Comparison of ENCODE assay signal across 12 cellular contexts in the genomic region with DNA sequence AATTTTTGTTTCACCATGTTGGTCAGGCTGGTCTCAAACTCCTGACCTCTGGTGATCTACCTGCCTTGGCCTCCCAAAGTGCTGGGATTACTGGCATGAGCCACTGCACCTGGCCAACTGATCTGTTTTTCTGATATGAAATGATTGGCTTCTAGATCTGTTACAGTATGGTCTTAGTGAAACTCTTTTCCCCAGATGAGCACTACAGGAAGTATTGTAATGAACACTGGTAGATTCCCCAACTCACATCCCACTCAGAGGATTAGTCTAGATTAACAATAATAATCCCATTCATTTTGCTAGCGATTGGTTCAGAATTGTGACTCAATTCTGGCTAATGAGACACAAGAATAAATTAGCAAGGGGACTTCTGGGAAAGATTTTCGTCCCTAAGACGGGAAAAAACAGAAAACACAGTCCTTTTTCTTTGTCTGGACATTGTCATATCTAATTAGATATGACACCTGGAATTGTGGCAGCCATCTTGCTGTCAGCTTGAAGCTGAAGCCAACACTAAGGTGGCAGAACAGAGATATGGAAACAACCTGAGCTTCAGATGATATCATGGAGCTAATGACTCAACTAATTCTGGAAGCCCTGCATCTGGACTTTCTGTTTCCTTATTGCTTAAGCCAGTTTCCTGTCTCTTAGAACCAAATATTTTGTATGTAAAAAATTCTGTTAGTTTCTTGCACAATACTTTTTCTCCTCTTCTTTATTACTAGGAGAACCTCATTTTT. TPM values are rescaled to one million over a fixed set of nuclear protein-coding genes. Genes with fewer than 3 reads are reported as not detected.
DNase-seq lines count a peak whose midpoint lies in the region; ATAC-seq and TF ChIP-seq lines count a peak whose summit lies in the region.
"Had no signal": no experiment of that assay in that cellular context is flagged by ENCODE, and none has a peak within 500 bp of the region (broad histone marks: within the 10 kb centered on the region; RNA-seq: fewer than 3 reads in every experiment).

No MANE protein-coding gene starts in this region.

- H3K4me3 ChIP-seq in thyroid gland (replicated peaks in 1 of 3) = no peak overlapping the region
- no peak overlapping the region for H3K4me3 ChIP-seq in SJCRH30
- H3K4me3 ChIP-seq: A549, left ventricle myocardium inferior had no signal

- H3K27ac Mint-ChIP-seq in activated CD4-positive, alpha-beta T cell treated with anti-CD3 and anti-CD28 coated beads for 36 hours = peak overlapping the region; percentile 69
- H3K27ac Mint-ChIP-seq: T-helper 2 cell treated with Interferon-gamma antibody and Interleukin-4, amounts not matched to agents 5 μg/mL and 100 μg/mL, for 36 hours had no signal

- H3K4me3 Mint-ChIP-seq in activated CD4-positive, alpha-beta T cell treated with anti-CD3 and anti-CD28 coated beads for 36 hours = peak overlapping the region; percentile 10
- H3K4me3 Mint-ChIP-seq: T-helper 2 cell treated with Interferon-gamma antibody and Interleukin-4, amounts not matched to agents 5 μg/mL and 100 μg/mL, for 36 hours had no signal

- TF ChIP-seq CTCF in thyroid gland (IDR thresholded peaks at IDR 0.05) = no peak

- no peaks in the 10 kb centered on the region for H3K9me3 Mint-ChIP-seq in activated CD4-positive, alpha-beta T cell treated with anti-CD3 and anti-CD28 coated beads for 36 hours (ENCODE audit: low read depth)

- H3K4me1 ChIP-seq in thyroid gland (no peaks in the 10 kb centered on the region), SJCRH30 (peaks cover 10% of the 10 kb centered on the region)
- H3K4me1 ChIP-seq: left ventricle myocardium inferior had no signal

- no peak for TF ChIP-seq POLR2A in thyroid gland (IDR thresholded peaks at IDR 0.05)

- H3K36me3 ChIP-seq in thyroid gland (no peaks in the 10 kb centered on the region), SJCRH30 (no peaks in the 10 kb centered on the region)
- H3K36me3 ChIP-seq: left ventricle myocardium inferior had no signal

- intact Hi-C loops in activated CD4-positive, alpha-beta T cell treated with anti-CD3 and anti-CD28 coated beads for 36 hours (cut with DNase I, micrococcal nuclease) = loop anchor here (1.0 to 2.0 kb wide), 5 partner anchors 14 to 508 kb away; no protein-coding TSS in a partner anchor
- intact Hi-C loops in thyroid gland (cut with DNase I) = no loop called here

- H3K36me3 Mint-ChIP-seq in activated CD4-positive, alpha-beta T cell treated with anti-CD3 and anti-CD28 coated beads for 36 hours (ENCODE audit: low read depth) = no peaks in the 10 kb centered on the region

- CTCF ChIA-PET in activated CD4-positive, alpha-beta T cell treated with anti-CD3 and anti-CD28 coated beads for 36 hours (lab: Charles Lee) = interaction anchor here (1.0 to 2.8 kb wide), 7 partner anchors 8 to 55 kb away, joined by 3 to 32 read pairs (median 7); partner anchors contain the start of gene NPTN

- POLR2A ChIA-PET in activated CD4-positive, alpha-beta T cell treated with anti-CD3 and anti-CD28 coated beads for 36 hours (lab: Charles Lee) = interaction anchor here (0.5 to 1.7 kb wide), 4 partner anchors 14 to 1500 kb away, joined by 3 to 10 read pairs (median 3); no protein-coding TSS in a partner anchor

- H3K9me3 ChIP-seq in thyroid gland (no peaks in the 10 kb centered on the region), SJCRH30 (replicated peaks) (no peaks in the 10 kb centered on the region)
- H3K9me3 ChIP-seq: A549 had no signal

- ATAC-seq in activated CD4-positive, alpha-beta T cell treated with anti-CD3 and anti-CD28 coated beads for 36 hours = peak; percentile 87

- 57 to 85% methylated on average over 3 of the region's 3 CpGs for WGBS in thyroid gland, 2 donors

- H3K27ac ChIP-seq in thyroid gland (no peak overlapping the region), SJCRH30 (no peak overlapping the region)
- H3K27ac ChIP-seq: A549, left ventricle myocardium inferior had no signal

- H3K27me3 ChIP-seq in thyroid gland (no peaks in the 10 kb centered on the region), SJCRH30 (no peaks in the 10 kb centered on the region)

- peaks cover 18% of the 10 kb centered on the region for H3K4me1 Mint-ChIP-seq in activated CD4-positive, alpha-beta T cell treated with anti-CD3 and anti-CD28 coated beads for 36 hours

- H3K27me3 Mint-ChIP-seq in activated CD4-positive, alpha-beta T cell treated with anti-CD3 and anti-CD28 coated beads for 36 hours = peaks cover 9% of the 10 kb centered on the region

- peak; percentile 36 for DNase-seq in activated CD4-positive, alpha-beta T cell treated with anti-CD3 and anti-CD28 coated beads for 36 hours
- no peak for DNase-seq in activated CD4-positive, alpha-beta T cell treated with anti-CD3 and anti-CD28 coated beads for 4 hours
- peak; percentile 60 to 71 for DNase-seq in Kasumi-1 (lab: John Stamatoyannopoulos, UW)
- DNase-seq in amniotic epithelial cell (ENCODE audit: low read depth) = peak; percentile 79
- DNase-seq in pulmonary artery endothelial cell (ENCODE audit: low read depth, low spot score) = peak; percentile 53
- DNase-seq in thyroid gland = no peak
- DNase-seq in SJCRH30 = no peak
- DNase-seq in NCI-H1105 (lab: John Stamatoyannopoulos, UW) = no peak
- DNase-seq: left ventricle myocardium inferior, NCI-H526 had no signal

RNA-seq across cellular contexts. Expression of gene NPTN, which starts 17.4 kb away (rescaled TPM):
- total RNA-seq in activated CD4-positive, alpha-beta T cell treated with anti-CD3 and anti-CD28 coated beads for 36 hours = 10 to 100 TPM; 43.5 to 73.4 TPM
- total RNA-seq in pulmonary artery endothelial cell (87.8 and 104 TPM in 2 replicates), thyroid gland (100 to 1,000 TPM in 3 of 4 donors, 10 to 100 TPM in 1; 86.7 to 134 (median 124) TPM)
- total RNA-seq in SJCRH30 (2014; rRNA removed; shearing (Covaris generic)) = 90.4 and 92.5 TPM in 2 replicates

RNA-seq across cellular contexts. Expression of gene CD276, which starts 33.6 kb away (rescaled TPM):
- 1 to 10 TPM; 2.6 to 3.0 TPM for total RNA-seq in activated CD4-positive, alpha-beta T cell treated with anti-CD3 and anti-CD28 coated beads for 36 hours
- total RNA-seq in pulmonary artery endothelial cell (39.8 and 87.2 TPM in 2 replicates), thyroid gland (10 to 100 TPM; 22.6 to 39.5 (median 28.9) TPM)
- 87.3 and 92.9 TPM in 2 replicates for total RNA-seq in SJCRH30 (2014; rRNA removed; shearing (Covaris generic))

Comparison
In these comparisons a context has a peak if more than half of its experiments do, and no peak if none do; other contexts are left out.
1. DNase-seq: peak in activated CD4-positive, alpha-beta T cell treated with anti-CD3 and anti-CD28 coated beads for 36 hours (single experiment), Kasumi-1 (2 of 2), amniotic epithelial cell (single experiment) and pulmonary artery endothelial cell (single experiment); none in activated CD4-positive, alpha-beta T cell treated with anti-CD3 and anti-CD28 coated beads for 4 hours (0 of 2), thyroid gland (0 of 2), SJCRH30 (0 of 2) and NCI-H1105 (single experiment).
2. RNA of gene CD276, which starts 33.6 kb away (total RNA-seq): 87.3 to 92.9 TPM in SJCRH30, 39.8 to 87.2 TPM in pulmonary artery endothelial cell and 22.6 to 39.5 TPM in thyroid gland; 2.6 to 3.0 TPM in activated CD4-positive, alpha-beta T cell treated with anti-CD3 and anti-CD28 coated beads for 36 hours; every median in the first group is over 4 times any median in the second.